Comparison of ENCODE assay signal across 22 cellular contexts in genomic region chr12:19450362-19450761, GRCh38. TPM values are rescaled to one million over a fixed set of nuclear protein-coding genes. Genes with fewer than 3 reads are reported as not detected.
A peak's percentile ranks its signal among the peaks of the same experiment; 100 is the strongest.
DNase-seq lines count a peak whose midpoint lies in the region; ATAC-seq and TF ChIP-seq lines count a peak whose summit lies in the region.
"Had no signal": no experiment of that assay in that cellular context is flagged by ENCODE, and none has a peak within 500 bp of the region (broad histone marks: within the 10 kb centered on the region; RNA-seq: fewer than 3 reads in every experiment).

No MANE protein-coding gene starts in this region.

- no peak overlapping the region for H4K91ac ChIP-seq in H9 (ENCODE audit: insufficient read length, low read depth, low read length)

- no peak overlapping the region for H2BK15ac ChIP-seq in H9 (ENCODE audit: low read depth, low read length)

- H3K4me1 Mint-ChIP-seq in CD4-positive, CD25-positive, alpha-beta regulatory T cell = peaks cover 44 to 90% (median 59%) of the 10 kb centered on the region in 4 donors
- peaks cover 65 to 66% of the 10 kb centered on the region in 2 experiments for H3K4me1 Mint-ChIP-seq in H9
- H3K4me1 Mint-ChIP-seq in activated naive CD8-positive, alpha-beta T cell (ENCODE audit: low read depth) = peaks cover 86% of the 10 kb centered on the region

- H3K27me3 ChIP-seq in CD4-positive, CD25-positive, alpha-beta regulatory T cell (ENCODE audit: control insufficient read depth, insufficient read depth, low read length) = no peaks in the 10 kb centered on the region
- H3K27me3 ChIP-seq in H9 (ENCODE audit: insufficient read depth, low read length) (no peaks in the 10 kb centered on the region), spleen (replicated peaks in 1 of 7) (no peaks in the 10 kb centered on the region)
- H3K27me3 ChIP-seq: colonic mucosa, left lung, right atrium auricular region had no signal

- H3K9me3 Mint-ChIP-seq in CD4-positive, CD25-positive, alpha-beta regulatory T cell = no peaks in the 10 kb centered on the region
- H3K9me3 Mint-ChIP-seq in H9 = no peaks in the 10 kb centered on the region
- no peaks in the 10 kb centered on the region for H3K9me3 Mint-ChIP-seq in activated naive CD8-positive, alpha-beta T cell (ENCODE audit: low read depth)

- no peak overlapping the region for H3K56ac ChIP-seq in H9 (ENCODE audit: insufficient read length, low read depth, low read length)

- H3K23me2 ChIP-seq in H9 (ENCODE audit: insufficient read length, low read depth, low read length, poor library complexity, severe bottlenecking) = no peaks in the 10 kb centered on the region

- no peak for TF ChIP-seq POLR2A in spleen (IDR thresholded peaks at IDR 0.05)

- H3T11ph ChIP-seq in H9 (ENCODE audit: low read length) = no peak overlapping the region

- no peak overlapping the region for H3K14ac ChIP-seq in H9 (ENCODE audit: insufficient read depth, low read length)

- no peaks in the 10 kb centered on the region for H4K20me1 ChIP-seq in H9 (ENCODE audit: control insufficient read depth, insufficient read depth, insufficient read length)

- no peak overlapping the region for H2AK5ac ChIP-seq in H9 (ENCODE audit: insufficient read length, low read length)

- H3K4me3 Mint-ChIP-seq in CD4-positive, CD25-positive, alpha-beta regulatory T cell = peak overlapping the region; percentile 10 to 56 (median 20)
- H3K4me3 Mint-ChIP-seq in H9 = no peak overlapping the region
- H3K4me3 Mint-ChIP-seq in activated naive CD8-positive, alpha-beta T cell = peak overlapping the region; percentile 23

- H2BK120ac ChIP-seq in H9 (ENCODE audit: low read depth, low read length, poor library complexity, severe bottlenecking) = no peak overlapping the region

- no peak overlapping the region for H3K23ac ChIP-seq in H9 (ENCODE audit: insufficient read length, low read depth, low read length)

- no peaks in the 10 kb centered on the region for H3K27me3 Mint-ChIP-seq in CD4-positive, CD25-positive, alpha-beta regulatory T cell
- no peaks in the 10 kb centered on the region for H3K27me3 Mint-ChIP-seq in H9 (ENCODE audit: low read depth)
- H3K27me3 Mint-ChIP-seq in activated naive CD8-positive, alpha-beta T cell = no peaks in the 10 kb centered on the region

- H3K18ac ChIP-seq in H9 (ENCODE audit: insufficient read length, low read depth, low read length) = no peak overlapping the region

- H3K27ac Mint-ChIP-seq in CD4-positive, CD25-positive, alpha-beta regulatory T cell = peak overlapping the region in 1 of 3 donors; percentile 39
- H3K27ac Mint-ChIP-seq in H9 = peak overlapping the region in 2 of 3 experiments; percentile 35 to 72; a peak in 3 of 7 replicates
- peak overlapping the region; percentile 41 for H3K27ac Mint-ChIP-seq in activated naive CD8-positive, alpha-beta T cell

- DNase-seq in CD4-positive, CD25-positive, alpha-beta regulatory T cell = no peak
- DNase-seq in H9 = no peak
- peak; percentile 42 for DNase-seq in islet precursor cell
- DNase-seq in spleen = no peak
- DNase-seq in glomerular visceral epithelial cell (ENCODE audit: extremely low spot score) = no peak
- DNase-seq: activated CD4-positive, alpha-beta T cell treated with anti-CD3 and anti-CD28 coated beads for 1 hour; activated naive CD4-positive, alpha-beta T cell; AML-193; Caco-2; colonic mucosa; left lung; NCI-H1105; NCI-H2081 treated with DMSO at 0.1 percent for 48 hours; NCI-H510A treated with DMSO at 0.1 percent for 48 hours; occipital lobe; SHP77 treated with DMSO at 0.1 percent for 48 hours; stimulated activated CD4-positive, alpha-beta T cell treated with anti-CD3 and anti-CD28 coated beads, Interleukin-1b, Interleukin-23, amount 100 ng/mL, for 48 hours; stimulated activated naive CD8-positive, alpha-beta T cell treated with anti-CD3 and anti-CD28 coated beads, Interleukin-15, Interleukin-2, amounts not matched to agents 100 U/mL and 50 U/mL, for 24 hours had no signal

- H3K4ac ChIP-seq in H9 (ENCODE audit: low read depth, low read length) = no peak overlapping the region

- no peak overlapping the region for H3K27ac ChIP-seq in CD4-positive, CD25-positive, alpha-beta regulatory T cell (ENCODE audit: insufficient read depth, low read length, poor library complexity, severe bottlenecking)
- H3K27ac ChIP-seq in H9 (ENCODE audit: insufficient read length, low read depth, low read length) = no peak overlapping the region
- peak overlapping the region in 1 of 8 donors; percentile 12 for H3K27ac ChIP-seq in spleen
- H3K27ac ChIP-seq: colonic mucosa, KMS-11, left lung had no signal

- H3K9ac ChIP-seq in H9 (ENCODE audit: extremely low read depth, insufficient read length, low read length) = no peak overlapping the region
- H3K9ac ChIP-seq: KMS-11 had no signal

- TF ChIP-seq CTCF in H9 (conservative IDR thresholded peaks at IDR 0.05) (no peak), spleen (IDR thresholded peaks at IDR 0.05 in 8 of 11, conservative IDR thresholded peaks at IDR 0.05 in 3 of 11) (no peak)

- H3K4me3 ChIP-seq in CD4-positive, CD25-positive, alpha-beta regulatory T cell (ENCODE audit: low read depth, low read length) = no peak overlapping the region
- H3K4me3 ChIP-seq in spleen = no peak overlapping the region
- H3K4me3 ChIP-seq: colonic mucosa, left lung, right atrium auricular region had no signal

- no peak for ATAC-seq in CD4-positive, CD25-positive, alpha-beta regulatory T cell (ENCODE audit: low read depth in 2 of 2)
- no peak for ATAC-seq in GM18868 (IDR thresholded peaks at IDR 0.05; ENCODE audit: unreplicated experiment)
- ATAC-seq: stimulated activated naive CD8-positive, alpha-beta T cell treated with anti-CD3 and anti-CD28 coated beads, Interleukin-15, Interleukin-2, amounts not matched to agents 100 U/mL and 50 U/mL, for 24 hours had no signal

- H3K36me3 ChIP-seq in CD4-positive, CD25-positive, alpha-beta regulatory T cell (ENCODE audit: control insufficient read depth, insufficient read depth, low read length) = peaks cover 4% of the 10 kb centered on the region
- H3K36me3 ChIP-seq in spleen = peaks cover 0 to 6% (median 0%) of the 10 kb centered on the region in 6 donors
- H3K36me3 ChIP-seq: colonic mucosa, left lung, right atrium auricular region had no signal

- no peaks in the 10 kb centered on the region for H3K9me3 ChIP-seq in CD4-positive, CD25-positive, alpha-beta regulatory T cell (ENCODE audit: control insufficient read depth in 2 of 2, low read length in 2 of 2)
- H3K9me3 ChIP-seq in H9 (ENCODE audit: control insufficient read depth, low read depth, low read length) (no peaks in the 10 kb centered on the region), spleen (no peaks in the 10 kb centered on the region)
- H3K9me3 ChIP-seq: Caco-2, colonic mucosa, left lung, right atrium auricular region had no signal

- H2BK5ac ChIP-seq in H9 (ENCODE audit: insufficient read length, low read length) = no peak overlapping the region

- no peak overlapping the region for H4K5ac ChIP-seq in H9 (ENCODE audit: insufficient read length, low read depth, low read length)

- peaks cover 84% of the 10 kb centered on the region for H3K79me2 ChIP-seq in H9 (ENCODE audit: insufficient read depth, low read length)

- no peak overlapping the region for H4K8ac ChIP-seq in H9 (replicated peaks; ENCODE audit: insufficient read length, low read depth, low read length)

- no peak overlapping the region for H2BK12ac ChIP-seq in H9 (ENCODE audit: insufficient read length, low read depth, low read length)

- intact Hi-C loops in spleen (cut with DNase I; ENCODE audit: low total_unique reads) = no loop called here

- no CpG with 5 or more reads among the region's 4 CpGs for WGBS in H9 (ENCODE audit: extremely low coverage, insufficient read length, low lambda C conversion rate)
- WGBS in spleen, 5 donors = 71 to 83% (median 76%) methylated on average over 4 of the region's 4 CpGs

- H3K4me1 ChIP-seq in CD4-positive, CD25-positive, alpha-beta regulatory T cell (ENCODE audit: control insufficient read depth, insufficient read depth, low read length, poor library complexity, severe bottlenecking) = peaks cover 12% of the 10 kb centered on the region
- H3K4me1 ChIP-seq in H9 (ENCODE audit: insufficient read depth, low read length) (peaks cover 6% of the 10 kb centered on the region; the same call in 1 of the 2 replicates), spleen (peaks cover 9 to 96% (median 42%) of the 10 kb centered on the region in 6 donors)
- H3K4me1 ChIP-seq: colonic mucosa had no signal

- H2AFZ ChIP-seq in H9 (ENCODE audit: low read length) = no peak overlapping the region

- no peak overlapping the region for H2BK20ac ChIP-seq in H9 (ENCODE audit: low read depth, low read length, poor library complexity, severe bottlenecking)

- peaks cover 14% of the 10 kb centered on the region for H3K36me3 Mint-ChIP-seq in CD4-positive, CD25-positive, alpha-beta regulatory T cell
- peaks cover 6 to 34% (median 6%) of the 10 kb centered on the region in 3 experiments for H3K36me3 Mint-ChIP-seq in H9 (ENCODE audit: insufficient read depth in 1 of 3, low read depth in 3 of 3)
- H3K36me3 Mint-ChIP-seq in activated naive CD8-positive, alpha-beta T cell = peaks cover 9% of the 10 kb centered on the region

- no peak overlapping the region for H3K4me2 ChIP-seq in H9 (ENCODE audit: insufficient read depth, insufficient read length, low read length)
- H3K4me2 ChIP-seq: KMS-11 had no signal

- no peaks in the 10 kb centered on the region for H3K79me1 ChIP-seq in H9 (ENCODE audit: insufficient read depth, low read depth, low read length, poor library complexity, severe bottlenecking)

RNA-seq across cellular contexts. Expression of gene AEBP2, which starts 11.1 kb away (rescaled TPM):
- 64.7 TPM for total RNA-seq in CD4-positive, CD25-positive, alpha-beta regulatory T cell
- 10 to 100 TPM in 3 of 4 donors, 1 to 10 TPM in 1; 9.1 to 11.8 (median 11.6) TPM for polyA plus RNA-seq in CD4-positive, CD25-positive, alpha-beta regulatory T cell
- total RNA-seq in H9 (2021) = 82.6 and 82.8 TPM in 2 replicates
- 10 to 100 TPM; 35.7 to 53.4 (median 44.1) TPM for total RNA-seq in spleen
- polyA plus RNA-seq in spleen = 10 to 100 TPM; 11.4 to 13.5 (median 13.0) TPM

Comparison
In these comparisons a context has a peak if more than half of its experiments do, and no peak if none do; other contexts are left out.
1. H3K4me3 Mint-ChIP-seq: peak in CD4-positive, CD25-positive, alpha-beta regulatory T cell (4 of 4) and activated naive CD8-positive, alpha-beta T cell (single experiment); none in H9 (0 of 2).